In the genomic region with DNA sequence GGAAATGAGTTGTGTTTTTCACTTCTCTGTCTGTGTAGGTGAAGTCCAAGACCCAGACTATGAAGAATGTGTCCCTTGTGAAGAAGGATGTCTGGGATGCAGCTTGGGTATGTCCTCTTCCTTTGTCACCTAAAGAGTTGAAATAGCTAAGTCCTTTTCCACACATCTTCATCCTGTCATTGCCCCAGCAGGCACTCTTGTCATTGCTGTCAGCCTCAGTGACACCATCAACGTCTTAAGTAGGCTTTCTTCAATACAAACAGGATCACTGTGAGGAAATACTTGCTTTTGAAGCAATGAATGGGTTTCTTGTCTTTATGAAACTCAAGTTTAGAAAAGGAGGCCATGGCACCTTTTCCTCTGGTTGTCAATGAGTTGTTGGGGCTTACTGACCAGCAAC, we compare ENCODE assay signal across 35 cellular contexts.
"Had no signal": no experiment of that assay in that cellular context is flagged by ENCODE, and none has a peak within 500 bp of the region (broad histone marks: within the 10 kb centered on the region; RNA-seq: fewer than 3 reads in every experiment).

No MANE protein-coding gene starts in this region.

- H3K27ac ChIP-seq: KMS-11 had no signal

- H3K9me3 ChIP-seq: MG63 had no signal

- H3K4me3 ChIP-seq: MG63 had no signal

- H3K4me2 ChIP-seq: KMS-11 had no signal

- H3K27me3 ChIP-seq: MG63 had no signal

- H3K9ac ChIP-seq: KMS-11 had no signal

- DNase-seq: Karpas-422, MG63, MM.1S, MV-4-11, NCI-H1048, NCI-H1092, NCI-H1092 treated with DMSO at 0.1 percent for 48 hours, NCI-H1105, NCI-H1105 treated with DMSO at 0.1 percent for 48 hours, NCI-H1417, NCI-H1417 treated with DMSO at 0.1 percent for 48 hours, NCI-H1436, NCI-H1436 treated with DMSO at 0.1 percent for 48 hours, NCI-H146, NCI-H1694, NCI-H1694 treated with DMSO at 0.1 percent for 48 hours, NCI-H187, NCI-H187 treated with DMSO at 0.1 percent for 48 hours, NCI-H1930, NCI-H2029, NCI-H2029 treated with DMSO at 0.1 percent for 48 hours, NCI-H2081, NCI-H2081 treated with DMSO at 0.1 percent for 48 hours, NCI-H2107, NCI-H2171, NCI-H2171 treated with DMSO at 0.1 percent for 48 hours, NCI-H2227 treated with DMSO at 0.1 percent for 48 hours, NCI-H226, NCI-H345, NCI-H446, NCI-H446 treated with DMSO at 0.1 percent for 48 hours, NCI-H510A, NCI-H510A treated with DMSO at 0.1 percent for 48 hours, NCI-H524 had no signal

- H3K36me3 ChIP-seq: MG63 had no signal
